27 cellular contexts compared by ENCODE assay signal in genomic region chr22:22449819-22450218, GRCh38. TPM values are rescaled to one million over a fixed set of nuclear protein-coding genes. Genes with fewer than 3 reads are reported as not detected.
DNase-seq lines count a peak whose midpoint lies in the region; ATAC-seq, FAIRE-seq and TF ChIP-seq lines count a peak whose summit lies in the region.
"Had no signal": no experiment of that assay in that cellular context is flagged by ENCODE, and none has a peak within 500 bp of the region (broad histone marks: within the 10 kb centered on the region; RNA-seq: fewer than 3 reads in every experiment).

No MANE protein-coding gene starts in this region.

- peak overlapping the region; percentile 1 to 73 (median 2) for H3K27ac Mint-ChIP-seq in IgD-negative memory B cell
- H3K27ac Mint-ChIP-seq: WTC11 had no signal

- no peaks in the 10 kb centered on the region for H3K27me3 ChIP-seq in GM12878 (replicated peaks in 1 of 2; ENCODE audit: control insufficient read depth in 2 of 2, insufficient read depth in 2 of 2, low read length in 1 of 2)
- H3K27me3 ChIP-seq: ascending aorta, cardiac muscle cell had no signal

- no peak for TF ChIP-seq EP300 in GM12878 (IDR thresholded peaks at IDR 0.05; ENCODE audit: borderline replicate concordance in 1 of 2, control insufficient read depth in 1 of 2, low read depth in 2 of 2, low read length in 2 of 2)

- peaks cover 9% of the 10 kb centered on the region for H3K4me1 ChIP-seq in GM12878 (ENCODE audit: control insufficient read depth, insufficient read depth, low read length)
- H3K4me1 ChIP-seq: ascending aorta, transverse colon had no signal

- no peak overlapping the region for H3K4me3 Mint-ChIP-seq in IgD-negative memory B cell
- H3K4me3 Mint-ChIP-seq: nephron, WTC11 had no signal

- peaks cover 0 to 4% (median 0%) of the 10 kb centered on the region in 3 donors for H3K9me3 Mint-ChIP-seq in IgD-negative memory B cell

- H3K4me2 ChIP-seq in GM12878 (ENCODE audit: control insufficient read depth, insufficient read depth) = peak overlapping the region; percentile 48; the same call in 1 of the 2 replicates

- 60% methylated on average over 1 of the region's 1 CpG for WGBS in GM12878 (ENCODE audit: insufficient coverage, insufficient replicate concordance, low lambda C conversion rate, missing lambda C conversion rate)

- H3K79me2 ChIP-seq in GM12878 (ENCODE audit: control insufficient read depth, insufficient read depth, low read length) = no peaks in the 10 kb centered on the region

- intact Hi-C loops in GM12878 (cut with micrococcal nuclease; ENCODE audit: unreplicated experiment) = no loop called here
- intact Hi-C loops in left cardiac atrium (cut with DNase I) = no loop called here

- TF ChIP-seq POLR2A in GM12878 (IDR thresholded peaks at IDR 0.05; ENCODE audit: low read depth, low read length) = no peak

- POLR2A ChIA-PET in GM12878 (lab: Charles Lee) = interaction anchor here (0.5 to 1.3 kb wide), 2 partner anchors 26 to 694 kb away, joined by 3 to 4 read pairs; no protein-coding TSS in a partner anchor

- SMC1A ChIA-PET in GM12878 (lab: Charles Lee; ENCODE audit: uncharacterized antibody, unreplicated experiment) = interaction anchor here (1.5 kb wide), 1 partner anchor 27 kb away, joined by 7 read pairs; no protein-coding TSS in a partner anchor

- peaks cover 19 to 28% (median 19%) of the 10 kb centered on the region in 3 donors for H3K4me1 Mint-ChIP-seq in IgD-negative memory B cell
- H3K4me1 Mint-ChIP-seq: WTC11 had no signal

- no peak for FAIRE-seq in GM12878 (lab: Jason Lieb, UNC)

- H3K36me3 Mint-ChIP-seq in IgD-negative memory B cell = peaks cover 4% of the 10 kb centered on the region

- H3K4me3 ChIP-seq in GM12864 (ENCODE audit: low read depth, low read length) (no peak overlapping the region), GM12878 (no peak overlapping the region)
- H3K4me3 ChIP-seq: ascending aorta, cardiac muscle cell, coronary artery, mucosa of descending colon, transverse colon had no signal

- peak; percentile 19 for DNase-seq in GM12864 (ENCODE audit: low read depth)
- no peak for DNase-seq in GM12878 (ENCODE audit: low read depth, low spot score)
- DNase-seq in cerebellum (ENCODE audit: low spot score) = no peak
- DNase-seq in left cardiac atrium = no peak
- no peak for DNase-seq in SKM-1 (lab: John Stamatoyannopoulos, UW; ENCODE audit: unreplicated experiment)
- DNase-seq: activated CD4-positive, alpha-beta T cell treated with anti-CD3 and anti-CD28 coated beads, Interleukin-2, amount 50 U/mL, for 1 hour; activated effector memory CD4-positive, alpha-beta T cell treated with anti-CD3 and anti-CD28 coated beads, Interleukin-2, amount 50 U/mL, for 16 hours; activated T-cell treated with anti-CD3 and anti-CD28 coated beads, Interleukin-2, amount 50 U/mL, for 1 hour; effector memory CD4-positive, alpha-beta T cell; GOT3; hippocampal formation; NCI-H1436; NCI-H2081 treated with DMSO at 0.1 percent for 48 hours; NCI-H446; NCI-H82; stimulated activated CD4-positive, alpha-beta T cell treated with anti-CD3 and anti-CD28 coated beads, Interleukin-4, amount 100 ng/mL, for 1 hour; T-helper 1 cell had no signal

- no peak for TF ChIP-seq RAD21 in GM12878 (IDR thresholded peaks at IDR 0.05; ENCODE audit: insufficient read depth, low read depth, low read length)

- peak; percentile 9 for ATAC-seq in GM19324 (IDR thresholded peaks at IDR 0.05; ENCODE audit: low FRiP score, unreplicated experiment)
- ATAC-seq in GM12878 = peak; percentile 56
- no peak for ATAC-seq in HG03097 (IDR thresholded peaks at IDR 0.05; ENCODE audit: low FRiP score, unreplicated experiment)
- no peak for ATAC-seq in left cardiac atrium
- ATAC-seq: WTC11 had no signal

- H3K9me3 ChIP-seq in GM12878 (replicated peaks; ENCODE audit: control insufficient read depth, insufficient read depth, low read length) = no peaks in the 10 kb centered on the region; the same call in 1 of the 3 replicates
- H3K9me3 ChIP-seq: ascending aorta had no signal

- no TSS peak for BruUV-seq in GM12878 (replicated peaks; lab: Mats Ljungman, UMichigan)

- H3K36me3 ChIP-seq in GM12878 (ENCODE audit: control insufficient read depth in 2 of 2, insufficient read depth in 2 of 2, low read length in 1 of 2) = no peaks in the 10 kb centered on the region
- H3K36me3 ChIP-seq: ascending aorta, cardiac muscle cell, transverse colon had no signal

- no peak overlapping the region for H3K27ac ChIP-seq in GM12878 (ENCODE audit: control insufficient read depth, insufficient read depth)
- H3K27ac ChIP-seq: ascending aorta, cardiac muscle cell, coronary artery, transverse colon had no signal

- H3K9ac ChIP-seq in GM12878 (ENCODE audit: control insufficient read depth, insufficient read depth, low read length) = no peak overlapping the region

- H3K27me3 Mint-ChIP-seq in IgD-negative memory B cell = no peaks in the 10 kb centered on the region

- no peaks in the 10 kb centered on the region for H4K20me1 ChIP-seq in GM12878 (ENCODE audit: control insufficient read depth, insufficient read depth)

- TF ChIP-seq CTCF in GM12864 (IDR thresholded peaks at IDR 0.05; ENCODE audit: low read depth, low read length, missing control alignments) (no peak), GM12878 (IDR thresholded peaks at IDR 0.05 in 2 of 3, conservative IDR thresholded peaks at IDR 0.05 in 1 of 3; ENCODE audit: control insufficient read depth in 2 of 3, extremely low read depth in 1 of 3, insufficient read depth in 1 of 3, low read depth in 3 of 3, low read length in 3 of 3) (no peak)

- in situ Hi-C loops in GM12878 (cut with MboI) = no loop called here

- H2AFZ ChIP-seq in GM12878 (ENCODE audit: control insufficient read depth, low read depth, low read length) = no peak overlapping the region; the same call in 1 of the 2 replicates

- RAD21 ChIA-PET in GM12878 (lab: Charles Lee; ENCODE audit: unreplicated experiment) = interaction anchor here (1.4 to 4.0 kb wide), 4 partner anchors 13 to 27 kb away, joined by 3 to 18 read pairs (median 8); no protein-coding TSS in a partner anchor

- CTCF ChIA-PET in GM12878 (lab: Yijun Ruan, JAX) = interaction anchor here (0.7 to 2.8 kb wide), 8 partner anchors 13 to 127 kb away, joined by 3 to 24 read pairs (median 6); partner anchors contain the start of genes PRAME and ZNF280B

TF ChIP-seq in GM12878, 131 proteins besides CTCF, POLR2A, EP300 and RAD21 (continues in another document):
- no peak for TF ChIP-seq CEBPB (IDR thresholded peaks at IDR 0.05; ENCODE audit: borderline replicate concordance in 1 of 2, low read depth in 2 of 2, low read length in 2 of 2)
- no peak for TF ChIP-seq ZSCAN29 (IDR thresholded peaks at IDR 0.05)
- no peak for TF ChIP-seq YY1 (IDR thresholded peaks at IDR 0.05; ENCODE audit: low read depth, low read length)
- no peak for TF ChIP-seq POLR2AphosphoS2 (IDR thresholded peaks at IDR 0.05; ENCODE audit: low read depth, low read length)
- TF ChIP-seq IKZF1 (conservative IDR thresholded peaks at IDR 0.05) = no peak
- no peak for TF ChIP-seq NR2C1 (IDR thresholded peaks at IDR 0.05)
- no peak for TF ChIP-seq ZNF274 (IDR thresholded peaks at IDR 0.05; ENCODE audit: insufficient read depth, insufficient read length)
- no peak for TF ChIP-seq CBX3 (IDR thresholded peaks at IDR 0.05; ENCODE audit: borderline replicate concordance, low read depth)
- TF ChIP-seq, protein P1, sequence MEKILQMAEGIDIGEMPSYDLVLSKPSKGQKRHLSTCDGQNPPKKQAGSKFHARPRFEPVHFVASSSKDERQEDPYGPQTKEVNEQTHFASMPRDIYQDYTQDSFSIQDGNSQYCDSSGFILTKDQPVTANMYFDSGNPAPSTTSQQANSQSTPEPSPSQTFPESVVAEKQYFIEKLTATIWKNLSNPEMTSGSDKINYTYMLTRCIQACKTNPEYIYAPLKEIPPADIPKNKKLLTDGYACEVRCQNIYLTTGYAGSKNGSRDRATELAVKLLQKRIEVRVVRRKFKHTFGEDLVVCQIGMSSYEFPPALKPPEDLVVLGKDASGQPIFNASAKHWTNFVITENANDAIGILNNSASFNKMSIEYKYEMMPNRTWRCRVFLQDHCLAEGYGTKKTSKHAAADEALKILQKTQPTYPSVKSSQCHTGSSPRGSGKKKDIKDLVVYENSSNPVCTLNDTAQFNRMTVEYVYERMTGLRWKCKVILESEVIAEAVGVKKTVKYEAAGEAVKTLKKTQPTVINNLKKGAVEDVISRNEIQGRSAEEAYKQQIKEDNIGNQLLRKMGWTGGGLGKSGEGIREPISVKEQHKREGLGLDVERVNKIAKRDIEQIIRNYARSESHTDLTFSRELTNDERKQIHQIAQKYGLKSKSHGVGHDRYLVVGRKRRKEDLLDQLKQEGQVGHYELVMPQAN (conservative IDR thresholded peaks at IDR 0.05) = no peak

RNA-seq across cellular contexts. Expression of gene ZNF280B, which starts 58.7 kb away (rescaled TPM):
- polyA plus RNA-seq in IgD-negative memory B cell = 3.8 TPM
- 3.4 TPM in 2 replicates for total RNA-seq in GM12878 (2013; cell fraction: nucleolus; rRNA removed)
- total RNA-seq in GM12878 (2014; rRNA removed) = 0.28 and 0.65 TPM in 2 replicates
- total RNA-seq in GM12878 (2014; rRNA removed; fragmentation: Illumina TruSeq; extraction: Trizol) = 0.94 and 0.97 TPM in 2 replicates
- total RNA-seq in GM12878 (2021) = 0.90 and 1.1 TPM in 2 replicates
- polyA plus RNA-seq in GM12878 (2011; ENCODE audit: low read depth) = 0.37 TPM
- 2.2 and 2.6 TPM in 2 replicates for polyA plus RNA-seq in GM12878 (2011; rRNA removed)
- 0.95 and 1.2 TPM in 2 replicates for polyA plus RNA-seq in GM12878 (2011; cell fraction: cytosol; rRNA removed)
- polyA plus RNA-seq in GM12878 (2011; cell fraction: nucleus; rRNA removed) = 1.4 and 1.5 TPM in 2 replicates
- 0.65 and 0.70 TPM in 2 replicates for polyA plus RNA-seq in GM12878 (2012)
- 1.1 and 1.2 TPM in 2 replicates for polyA plus RNA-seq in GM12878 (2014; fragmentation: Illumina TruSeq; extraction: Trizol)
- 1 to 10 TPM in 1 of 2 experiments, under 1 TPM in 1; 0.49 to 1.2 TPM for polyA plus RNA-seq in GM12878 (2014; fragmentation: Nextera tagmentation; extraction: Ambion mirVana)
- polyA plus RNA-seq in GM12878 (2014; rRNA removed) = 0.46 and 0.47 TPM in 2 replicates
- 1 to 10 TPM; 1.7 to 2.1 TPM for polyA plus RNA-seq in GM12878 (2016; fragmentation: Nextera tagmentation; extraction: Ambion mirVana)
- polyA minus RNA-seq in GM12878 (2011; rRNA and poly(A)+ RNA removed) = 4.2 and 5.0 TPM in 2 replicates
- polyA minus RNA-seq in GM12878 (2011; cell fraction: cytosol; rRNA and poly(A)+ RNA removed) = 1.3 and 2.2 TPM in 2 replicates
- polyA minus RNA-seq in GM12878 (2011; cell fraction: nucleus; rRNA and poly(A)+ RNA removed) = 1.2 and 2.2 TPM in 2 replicates
- 4.8 TPM for total RNA-seq in cerebellum
- total RNA-seq in left cardiac atrium = 1 to 10 TPM; 1.4 to 1.9 TPM
- total RNA-seq: ascending aorta had no signal

Comparison
In these comparisons a context has a peak if more than half of its experiments do, and no peak if none do; other contexts are left out.
1. ATAC-seq: peak in GM19324 (single experiment) and GM12878 (single experiment); none in HG03097 (single experiment) and left cardiac atrium (0 of 2).